22 cellular contexts compared by ENCODE assay signal in the genomic region with DNA sequence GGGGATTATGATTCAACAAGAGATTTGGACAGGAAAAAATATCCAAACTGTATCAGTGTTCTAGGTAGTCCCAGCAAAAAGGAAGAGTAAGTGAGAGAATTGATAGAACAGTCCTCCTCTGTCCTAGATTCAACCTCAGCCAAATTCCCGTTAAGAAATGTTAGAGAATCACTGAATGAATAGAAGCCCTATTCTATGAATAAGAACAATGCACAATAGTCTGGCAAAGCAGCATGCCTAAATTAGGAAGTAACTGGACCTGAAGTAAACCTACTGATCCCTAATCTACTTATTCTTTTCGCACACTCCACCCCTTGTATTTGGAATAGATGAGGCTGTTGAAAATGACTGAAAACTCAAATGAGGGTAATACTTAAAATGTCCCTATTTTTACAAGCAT.
"Had no signal": no experiment of that assay in that cellular context is flagged by ENCODE, and none has a peak within 500 bp of the region (broad histone marks: within the 10 kb centered on the region; RNA-seq: fewer than 3 reads in every experiment).

No MANE protein-coding gene starts in this region.

- DNase-seq: activated CD4-positive, alpha-beta T cell treated with anti-CD3 and anti-CD28 coated beads, Interleukin-2, amount 10 ng/mL, durations not matched to agents 24 days and 14 days; activated CD4-positive, CD25-positive, alpha-beta regulatory T cell treated with anti-CD3 and anti-CD28 coated beads, Interleukin-2, amount 50 U/mL, for 72 hours; activated CD8-positive, alpha-beta T cell treated with anti-CD3 and anti-CD28 coated beads for 36 hours; activated gamma-delta T cell treated with Interleukin-2 at 50 U/mL for 16 hours; activated naive CD4-positive, alpha-beta T cell treated with anti-CD3 and anti-CD28 coated beads, Interleukin-2, amount 50 U/mL, for 16 hours; activated T-cell treated with anti-CD3 and anti-CD28 coated beads, Interleukin-2, amount 50 U/mL, for 4 hours; amniotic stem cell; brain microvascular endothelial cell; cortex of kidney; endodermal cell; foreskin fibroblast; islet precursor cell; left ventricle myocardium inferior; ovary; stimulated activated CD4-positive, alpha-beta T cell treated with anti-CD3 and anti-CD28 coated beads, Interleukin-15, amount 100 ng/mL, for 24 hours; stimulated activated CD4-positive, alpha-beta T cell treated with anti-CD3 and anti-CD28 coated beads, Interleukin-2, amount 100 ng/mL, for 24 hours; stimulated activated naive B cell treated with anti-CD40 and anti-IgM and Interleukin-4, amounts not matched to agents 10 μg/mL and 1 μg/mL and 100 μg/mL, for 72 hours; stomach; T-helper 2 cell; uterus had no signal

- ATAC-seq: activated CD8-positive, alpha-beta T cell treated with anti-CD3 and anti-CD28 coated beads for 36 hours; activated T-cell treated with anti-CD3 and anti-CD28 coated beads, Interleukin-2, amount 50 U/mL, for 4 hours; activated T-helper 17 cell treated with anti-CD3 and anti-CD28 coated beads, Interleukin-2, amount 50 U/mL, for 72 hours; esophagus mucosa; stimulated activated naive B cell treated with anti-CD40 and anti-IgM and Interleukin-4, amounts not matched to agents 10 μg/mL and 1 μg/mL and 100 μg/mL, for 72 hours had no signal
